ENCODE assay signal across 13 cellular contexts in genomic region chr19:44725251-44725650, GRCh38. TPM values are rescaled to one million over a fixed set of nuclear protein-coding genes. Genes with fewer than 3 reads are reported as not detected.
A peak's percentile ranks its signal among the peaks of the same experiment; 100 is the strongest.
DNase-seq lines count a peak whose midpoint lies in the region; ATAC-seq and TF ChIP-seq lines count a peak whose summit lies in the region.
"Had no signal": no experiment of that assay in that cellular context is flagged by ENCODE, and none has a peak within 500 bp of the region (broad histone marks: within the 10 kb centered on the region; RNA-seq: fewer than 3 reads in every experiment).

No MANE protein-coding gene starts in this region.

- peak; percentile 58 for ATAC-seq in left lung
- no peak for ATAC-seq in activated CD8-positive, alpha-beta memory T cell treated with anti-CD3 and anti-CD28 coated beads, Interleukin-2, amount 10 ng/mL, durations not matched to agents 7 days and 5 days

- H3K36me3 ChIP-seq in adipocyte (ENCODE audit: control insufficient read depth, insufficient read depth, low read length, severe bottlenecking) (no peaks in the 10 kb centered on the region), left lung (no peaks in the 10 kb centered on the region), suprapubic skin (no peaks in the 10 kb centered on the region)

- H3K4me3 ChIP-seq in adipocyte (ENCODE audit: low read length): no peak overlapping the region
- peak overlapping the region in 1 of 2 donors; percentile 16 for H3K4me3 ChIP-seq in left lung
- peak overlapping the region; percentile 14 for H3K4me3 ChIP-seq in suprapubic skin

- peak overlapping the region; percentile 37 for H3K9ac ChIP-seq in adipocyte (ENCODE audit: low read length)

- CTCF ChIA-PET in activated CD8-positive, alpha-beta memory T cell treated with anti-CD3 and anti-CD28 coated beads, Interleukin-2, amount 10 ng/mL, durations not matched to agents 7 days and 5 days (lab: Charles Lee): interaction anchor here (0.7 to 10.2 kb wide), 7 partner anchors 16 to 968 kb away, joined by 4 to 406 read pairs (median 36); partner anchors contain the start of gene CBLC

- peaks cover 57% of the 10 kb centered on the region for H3K4me1 Mint-ChIP-seq in T-helper 1 cell treated with Interleukin-12 subunit alpha and Interleukin-12 subunit beta and Interleukin-4 antibody, amounts not matched to agents 30 μg/mL and 1 μg/mL, for 36 hours (ENCODE audit: low read depth)
- peaks cover 51% of the 10 kb centered on the region for H3K4me1 Mint-ChIP-seq in activated CD8-positive, alpha-beta memory T cell treated with anti-CD3 and anti-CD28 coated beads, Interleukin-2, amount 10 ng/mL, durations not matched to agents 7 days and 5 days

- peak overlapping the region in 1 of 2 donors; percentile 40 for H3K27ac ChIP-seq in left lung
- peak overlapping the region; percentile 4 for H3K27ac ChIP-seq in suprapubic skin

- no peak overlapping the region for H3K27ac Mint-ChIP-seq in T-helper 1 cell treated with Interleukin-12 subunit alpha and Interleukin-12 subunit beta and Interleukin-4 antibody, amounts not matched to agents 30 μg/mL and 1 μg/mL, for 36 hours
- H3K27ac Mint-ChIP-seq in activated CD8-positive, alpha-beta memory T cell treated with anti-CD3 and anti-CD28 coated beads, Interleukin-2, amount 10 ng/mL, durations not matched to agents 7 days and 5 days: no peak overlapping the region

- intact Hi-C loops in left lung (cut with DNase I): no loop called here

- H3K27me3 ChIP-seq in adipocyte (replicated peaks; ENCODE audit: control insufficient read depth, insufficient read depth, low read length) (no peaks in the 10 kb centered on the region), left lung (no peaks in the 10 kb centered on the region), suprapubic skin (no peaks in the 10 kb centered on the region)

- TF ChIP-seq POLR2A in suprapubic skin (IDR thresholded peaks at IDR 0.05): no peak

- H3K9me3 Mint-ChIP-seq in T-helper 1 cell treated with Interleukin-12 subunit alpha and Interleukin-12 subunit beta and Interleukin-4 antibody, amounts not matched to agents 30 μg/mL and 1 μg/mL, for 36 hours: no peaks in the 10 kb centered on the region
- H3K9me3 Mint-ChIP-seq in activated CD8-positive, alpha-beta memory T cell treated with anti-CD3 and anti-CD28 coated beads, Interleukin-2, amount 10 ng/mL, durations not matched to agents 7 days and 5 days (ENCODE audit: low read depth): no peaks in the 10 kb centered on the region

- TF ChIP-seq EP300 in suprapubic skin (IDR thresholded peaks at IDR 0.05): no peak

- H3K27me3 Mint-ChIP-seq in T-helper 1 cell treated with Interleukin-12 subunit alpha and Interleukin-12 subunit beta and Interleukin-4 antibody, amounts not matched to agents 30 μg/mL and 1 μg/mL, for 36 hours (ENCODE audit: low read depth): no peaks in the 10 kb centered on the region
- peaks cover 5% of the 10 kb centered on the region for H3K27me3 Mint-ChIP-seq in activated CD8-positive, alpha-beta memory T cell treated with anti-CD3 and anti-CD28 coated beads, Interleukin-2, amount 10 ng/mL, durations not matched to agents 7 days and 5 days

- WGBS in suprapubic skin: 21% methylated on average over 10 of the region's 18 CpGs

- TF ChIP-seq CTCF in left lung (IDR thresholded peaks at IDR 0.05) (no peak), suprapubic skin (IDR thresholded peaks at IDR 0.05) (no peak)

- peaks cover 11% of the 10 kb centered on the region for H3K4me1 ChIP-seq in adipocyte (ENCODE audit: control insufficient read depth, insufficient read depth, low read length)
- H3K4me1 ChIP-seq in left lung: peaks cover 19 to 75% of the 10 kb centered on the region in 2 donors
- peaks cover 42% of the 10 kb centered on the region for H3K4me1 ChIP-seq in suprapubic skin

- H3K4me3 Mint-ChIP-seq in T-helper 1 cell treated with Interleukin-12 subunit alpha and Interleukin-12 subunit beta and Interleukin-4 antibody, amounts not matched to agents 30 μg/mL and 1 μg/mL, for 36 hours: peak overlapping the region; percentile 42
- no peak overlapping the region for H3K4me3 Mint-ChIP-seq in activated CD8-positive, alpha-beta memory T cell treated with anti-CD3 and anti-CD28 coated beads, Interleukin-2, amount 10 ng/mL, durations not matched to agents 7 days and 5 days

- no peak for DNase-seq in T-helper 1 cell
- DNase-seq in adipocyte (ENCODE audit: low read depth): no peak
- DNase-seq in left lung: peak in 1 of 2 donors; percentile 86
- DNase-seq in suprapubic skin (ENCODE audit: low spot score in 2 of 2): no peak
- no peak for DNase-seq in activated T-cell treated with anti-CD3 and anti-CD28 coated beads, Interleukin-2, amount 50 U/mL, for 1 hour
- DNase-seq in activated CD8-positive, alpha-beta memory T cell treated with anti-CD3 and anti-CD28 coated beads, Interleukin-2, amount 10 ng/mL, durations not matched to agents 7 days and 5 days: no peak
- no peak for DNase-seq in inferior parietal cortex (ENCODE audit: extremely low spot score)
- DNase-seq: activated CD8-positive, alpha-beta memory T cell treated with anti-CD3 and anti-CD28 coated beads for 24 hours; effector CD8-positive, alpha-beta T cell; hippocampal formation; NCI-H1048; NCI-H524 treated with DMSO at 0.1 percent for 48 hours had no signal

- H3K36me3 Mint-ChIP-seq in T-helper 1 cell treated with Interleukin-12 subunit alpha and Interleukin-12 subunit beta and Interleukin-4 antibody, amounts not matched to agents 30 μg/mL and 1 μg/mL, for 36 hours (ENCODE audit: low read depth): no peaks in the 10 kb centered on the region
- no peaks in the 10 kb centered on the region for H3K36me3 Mint-ChIP-seq in activated CD8-positive, alpha-beta memory T cell treated with anti-CD3 and anti-CD28 coated beads, Interleukin-2, amount 10 ng/mL, durations not matched to agents 7 days and 5 days

- H3K9me3 ChIP-seq in adipocyte (ENCODE audit: control insufficient read depth, low read length) (no peaks in the 10 kb centered on the region), left lung (no peaks in the 10 kb centered on the region), suprapubic skin (no peaks in the 10 kb centered on the region)

RNA-seq across cellular contexts. Expression of gene BCL3, which starts 23.3 kb away (rescaled TPM):
- total RNA-seq in left lung: 10 to 100 TPM; 48.2 to 79.9 TPM
- total RNA-seq in suprapubic skin: 10 to 100 TPM; 13.9 to 29.1 (median 17.9) TPM
- total RNA-seq in activated CD8-positive, alpha-beta memory T cell treated with anti-CD3 and anti-CD28 coated beads, Interleukin-2, amount 10 ng/mL, durations not matched to agents 7 days and 5 days: 10 to 100 TPM; 56.3 to 60.3 TPM

RNA-seq across cellular contexts. Expression of gene CEACAM16, which starts 26.3 kb away (rescaled TPM):
- total RNA-seq in left lung (under 1 TPM in 1 of 2 donors, not detected in 1; 0.20 TPM), suprapubic skin (not detected)
- total RNA-seq in activated CD8-positive, alpha-beta memory T cell treated with anti-CD3 and anti-CD28 coated beads, Interleukin-2, amount 10 ng/mL, durations not matched to agents 7 days and 5 days: not detected

RNA-seq across cellular contexts. Expression of gene CBLC, which starts 52.4 kb away (rescaled TPM):
- 1 to 10 TPM; 5.2 to 6.1 TPM for total RNA-seq in left lung
- total RNA-seq in suprapubic skin: 10 to 100 TPM; 60.4 to 94.4 (median 65.7) TPM
- not detected for total RNA-seq in activated CD8-positive, alpha-beta memory T cell treated with anti-CD3 and anti-CD28 coated beads, Interleukin-2, amount 10 ng/mL, durations not matched to agents 7 days and 5 days

RNA-seq across cellular contexts. Expression of gene CEACAM19, which starts 54.0 kb away (rescaled TPM):
- total RNA-seq in left lung (1 to 10 TPM; 4.1 to 5.4 TPM), suprapubic skin (10 to 100 TPM in 1 of 4 donors, 1 to 10 TPM in 3; 5.7 to 11.7 (median 8.4) TPM)
- total RNA-seq in activated CD8-positive, alpha-beta memory T cell treated with anti-CD3 and anti-CD28 coated beads, Interleukin-2, amount 10 ng/mL, durations not matched to agents 7 days and 5 days: under 1 TPM in 1 of 2 experiments, not detected in 1; 0.63 TPM

Comparison
In these comparisons a context has a peak if more than half of its experiments do, and no peak if none do; other contexts are left out.
1. RNA of gene CBLC, which starts 52.4 kb away (total RNA-seq): 60.4 to 94.4 TPM in suprapubic skin; 5.2 to 6.1 TPM in left lung and not detected in activated CD8-positive, alpha-beta memory T cell treated with anti-CD3 and anti-CD28 coated beads, Interleukin-2, amount 10 ng/mL, durations not matched to agents 7 days and 5 days; every median in the first group is over 4 times any median in the second.